Comparison of ENCODE assay signal across 8 cellular contexts in the genomic region with DNA sequence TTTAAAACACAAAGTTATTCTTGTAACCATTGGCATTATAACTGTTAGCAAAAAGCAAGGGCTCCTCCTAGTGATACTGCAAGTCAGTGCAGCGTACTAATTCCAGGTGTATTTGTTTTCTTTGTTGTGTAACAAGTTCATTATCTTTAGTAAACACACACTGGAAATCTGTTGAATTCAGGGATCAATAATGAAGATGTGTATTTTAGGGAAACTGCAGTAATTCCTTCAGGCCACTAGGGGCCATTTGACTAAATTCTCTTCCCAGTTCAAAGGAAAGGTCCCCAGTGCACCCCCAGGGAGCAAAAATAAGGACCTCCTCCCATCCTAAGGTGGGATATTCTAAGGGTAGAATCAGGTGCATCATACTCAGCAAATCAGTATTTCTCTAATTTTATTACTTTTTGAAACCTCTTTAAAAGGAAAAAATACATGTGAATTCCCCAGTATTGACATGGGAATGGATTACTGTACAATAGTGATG.
DNase-seq lines count a peak whose midpoint lies in the region; ATAC-seq and TF ChIP-seq lines count a peak whose summit lies in the region.

No MANE protein-coding gene starts in this region.

- TF ChIP-seq CTCF in GM10248 (IDR thresholded peaks at IDR 0.05; ENCODE audit: control extremely low read depth, extremely low read depth, low read depth, missing control alignments) = peak; percentile 36
- peak; percentile 37 for TF ChIP-seq CTCF in coronary artery (IDR thresholded peaks at IDR 0.05)

- POLR2A ChIA-PET in GM10248 (lab: Yijun Ruan, JAX) = no interaction called here

- CTCF ChIA-PET in GM10248 (lab: Yijun Ruan, JAX) = interaction anchor here (1.0 to 1.7 kb wide), 6 partner anchors 9 to 466 kb away, joined by 3 to 17 read pairs (median 5); no protein-coding TSS in a partner anchor

- no peak for ATAC-seq in GM18909 (IDR thresholded peaks at IDR 0.05; ENCODE audit: poor library complexity, unreplicated experiment)
- no peak for ATAC-seq in GM19397 (IDR thresholded peaks at IDR 0.05; ENCODE audit: unreplicated experiment)

- DNase-seq in GM10248 (ENCODE audit: extremely low spot score) = peak; percentile 31
- peak; percentile 2 for DNase-seq in NCI-H1417 treated with DMSO at 0.1 percent for 48 hours (lab: John Stamatoyannopoulos, UW)
- DNase-seq in coronary artery (ENCODE audit: low spot score) = no peak
- DNase-seq in pons (ENCODE audit: low spot score) = peak; percentile 35
- no peak for DNase-seq in NOMO-1 treated with DMSO at 0.1 percent for 48 hours (lab: John Stamatoyannopoulos, UW; ENCODE audit: unreplicated experiment)
- no peak for DNase-seq in cardiac septum (ENCODE audit: low spot score)

- no peak overlapping the region for H3K4me3 ChIP-seq in coronary artery

- H3K27ac ChIP-seq in coronary artery = no peak overlapping the region

- intact Hi-C loops in cardiac septum (cut with DNase I) = loop anchor here (5.0 to 10.0 kb wide), 3 partner anchors 135 to 463 kb away; no protein-coding TSS in a partner anchor

Comparison
In these comparisons a context has a peak if more than half of its experiments do, and no peak if none do; other contexts are left out.
1. DNase-seq: peak in GM10248 (single experiment), NCI-H1417 treated with DMSO at 0.1 percent for 48 hours (single experiment) and pons (single experiment); none in coronary artery (single experiment), NOMO-1 treated with DMSO at 0.1 percent for 48 hours (single experiment) and cardiac septum (single experiment).